ENCODE assay signal across 9 cellular contexts in the genomic region with DNA sequence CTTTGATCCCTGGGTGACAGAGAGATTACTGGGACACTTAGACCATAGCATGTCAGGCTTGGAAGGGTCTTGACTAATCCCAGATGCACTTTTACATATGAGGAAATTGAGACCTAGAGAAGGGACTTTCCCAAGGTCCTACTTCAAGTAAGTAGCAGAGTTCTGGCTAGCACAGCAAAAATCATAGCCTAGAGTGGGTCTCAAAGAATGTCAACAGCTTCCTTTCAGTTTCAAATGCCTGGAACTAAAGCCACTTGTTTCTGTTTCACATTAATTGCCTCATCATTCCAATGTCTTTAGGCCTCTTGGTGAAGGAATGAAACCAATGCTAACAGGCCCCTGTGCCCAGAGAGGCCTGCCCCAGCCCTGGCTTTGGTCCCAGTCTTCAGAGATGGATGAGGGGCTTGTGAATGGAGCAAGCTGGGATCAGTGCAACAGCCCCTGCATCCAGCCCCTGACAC. TPM values are rescaled to one million over a fixed set of nuclear protein-coding genes. Genes with fewer than 3 reads are reported as not detected.
DNase-seq lines count a peak whose midpoint lies in the region; ATAC-seq, FAIRE-seq and TF ChIP-seq lines count a peak whose summit lies in the region.
"Had no signal": no experiment of that assay in that cellular context is flagged by ENCODE, and none has a peak within 500 bp of the region (broad histone marks: within the 10 kb centered on the region; RNA-seq: fewer than 3 reads in every experiment).

No MANE protein-coding gene starts in this region.

- peaks cover 10 to 22% of the 10 kb centered on the region in 2 donors for H3K4me1 ChIP-seq in naive thymus-derived CD4-positive, alpha-beta T cell (ENCODE audit: control insufficient read depth in 2 of 2, insufficient read depth in 2 of 2, low read length in 2 of 2)
- H3K4me1 ChIP-seq in neural progenitor cell, result peaks cover 15% of the 10 kb centered on the region

- peak overlapping the region in 4 of 10 donors; percentile 14 to 65 (median 30) for H3K4me3 Mint-ChIP-seq in naive thymus-derived CD4-positive, alpha-beta T cell
- H3K4me3 Mint-ChIP-seq in neural progenitor cell, result no peak overlapping the region

- H3F3A ChIP-seq in neural progenitor cell (ENCODE audit: low read depth), result no peaks in the 10 kb centered on the region

- no peak overlapping the region for H2AFZ ChIP-seq in neural progenitor cell (replicated peaks)

- no peaks in the 10 kb centered on the region for H3K27me3 ChIP-seq in naive thymus-derived CD4-positive, alpha-beta T cell (ENCODE audit: control insufficient read depth in 2 of 2, insufficient read depth in 2 of 2, low read length in 2 of 2)
- no peaks in the 10 kb centered on the region for H3K27me3 ChIP-seq in neural progenitor cell

- no peak overlapping the region for H3K27ac ChIP-seq in naive thymus-derived CD4-positive, alpha-beta T cell (ENCODE audit: low read depth, low read length)
- no peak overlapping the region for H3K27ac ChIP-seq in neural progenitor cell

- H3K36me3 Mint-ChIP-seq in naive thymus-derived CD4-positive, alpha-beta T cell, result peaks cover 0 to 9% (median 4%) of the 10 kb centered on the region in 5 donors
- H3K36me3 Mint-ChIP-seq in neural progenitor cell, result no peaks in the 10 kb centered on the region

- no peak for TF ChIP-seq CTCF in neural progenitor cell (IDR thresholded peaks at IDR 0.05)
- TF ChIP-seq CTCF in D721Med (IDR thresholded peaks at IDR 0.05; ENCODE audit: insufficient read depth, missing control alignments), result no peak

- peaks cover 17 to 47% (median 30%) of the 10 kb centered on the region in 7 donors for H3K4me1 Mint-ChIP-seq in naive thymus-derived CD4-positive, alpha-beta T cell
- no peaks in the 10 kb centered on the region for H3K4me1 Mint-ChIP-seq in neural progenitor cell

- FAIRE-seq in D721Med (lab: Jason Lieb, UNC), result no peak

- CTCF ChIA-PET in naive thymus-derived CD4-positive, alpha-beta T cell (lab: Charles Lee), result interaction anchor here (0.6 kb wide), 1 partner anchor 198 kb away, joined by 3 read pairs; no protein-coding TSS in a partner anchor

- H3K36me3 ChIP-seq in naive thymus-derived CD4-positive, alpha-beta T cell (ENCODE audit: control insufficient read depth in 2 of 3, insufficient read depth in 3 of 3, low read length in 3 of 3), result no peaks in the 10 kb centered on the region
- no peaks in the 10 kb centered on the region for H3K36me3 ChIP-seq in neural progenitor cell

- peak; percentile 46 for ATAC-seq in HG03342 (IDR thresholded peaks at IDR 0.05; ENCODE audit: unreplicated experiment)
- peak; percentile 32 for ATAC-seq in naive thymus-derived CD4-positive, alpha-beta T cell
- ATAC-seq in GM19395 (IDR thresholded peaks at IDR 0.05; ENCODE audit: unreplicated experiment), result no peak

- H3K4me2 ChIP-seq in neural progenitor cell, result no peak overlapping the region

- no peak overlapping the region for H3K4me3 ChIP-seq in naive thymus-derived CD4-positive, alpha-beta T cell (ENCODE audit: low read length)
- no peak overlapping the region for H3K4me3 ChIP-seq in neural progenitor cell

- no peaks in the 10 kb centered on the region for H3K9me3 ChIP-seq in naive thymus-derived CD4-positive, alpha-beta T cell (ENCODE audit: control insufficient read depth in 2 of 3, low read length in 3 of 3)
- no peaks in the 10 kb centered on the region for H3K9me3 ChIP-seq in neural progenitor cell (ENCODE audit: low read depth)

- DNase-seq in Daoy (ENCODE audit: low read depth) (peak; percentile 44), astrocyte of the hippocampus (ENCODE audit: low read depth, low spot score) (peak; percentile 79), neural progenitor cell (ENCODE audit: low spot score) (no peak), A172 (ENCODE audit: low spot score) (no peak), D721Med (ENCODE audit: insufficient read length, low spot score) (no peak)
- no peak for DNase-seq in naive thymus-derived CD4-positive, alpha-beta T cell
- DNase-seq: NCI-H2081 treated with DMSO at 0.1 percent for 48 hours had no signal

- peak overlapping the region in 7 of 9 donors; percentile 11 to 77 (median 65) for H3K27ac Mint-ChIP-seq in naive thymus-derived CD4-positive, alpha-beta T cell
- H3K27ac Mint-ChIP-seq in neural progenitor cell, result no peak overlapping the region

- POLR2A ChIA-PET in naive thymus-derived CD4-positive, alpha-beta T cell (lab: Charles Lee), result no interaction called here

- H4K20me1 ChIP-seq in neural progenitor cell (ENCODE audit: low read depth), result no peaks in the 10 kb centered on the region

- H3K9me3 Mint-ChIP-seq in naive thymus-derived CD4-positive, alpha-beta T cell, result peaks cover 0 to 10% (median 1%) of the 10 kb centered on the region in 11 donors
- no peaks in the 10 kb centered on the region for H3K9me3 Mint-ChIP-seq in neural progenitor cell

- intact Hi-C loops in naive thymus-derived CD4-positive, alpha-beta T cell (cut with micrococcal nuclease), result loop anchor here in 1 of 2 donors (1.0 to 2.0 kb wide), 3 partner anchors 27 to 68 kb away; a partner anchor contains a TSS

- H3K79me2 ChIP-seq in neural progenitor cell (ENCODE audit: low read depth), result no peaks in the 10 kb centered on the region

- no peak overlapping the region for H3K9ac ChIP-seq in neural progenitor cell

- peaks cover 0 to 19% (median 3%) of the 10 kb centered on the region in 5 donors for H3K27me3 Mint-ChIP-seq in naive thymus-derived CD4-positive, alpha-beta T cell
- peaks cover 15% of the 10 kb centered on the region for H3K27me3 Mint-ChIP-seq in neural progenitor cell (ENCODE audit: insufficient read depth, low read depth)

RNA-seq across cellular contexts. Expression of a gene that starts 26.6 kb away (rescaled TPM):
- total RNA-seq in Daoy (2014; rRNA removed; shearing (Covaris generic)), result 17.8 and 37.4 TPM in 2 replicates
- total RNA-seq in naive thymus-derived CD4-positive, alpha-beta T cell, result 10 to 100 TPM in 3 of 5 experiments, under 1 TPM in 2; 0.57 to 83.4 (median 12.5) TPM
- polyA plus RNA-seq in naive thymus-derived CD4-positive, alpha-beta T cell, result not detected
- 7.2 and 7.8 TPM in 2 replicates for total RNA-seq in neural progenitor cell (ENCODE audit: low replicate concordance)
- 0.86 and 1.0 TPM in 2 replicates for total RNA-seq in A172 (2014; rRNA removed; shearing (Covaris generic))

Comparison
In these comparisons a context has a peak if more than half of its experiments do, and no peak if none do; other contexts are left out.
1. DNase-seq: peak in Daoy (single experiment) and astrocyte of the hippocampus (single experiment); none in naive thymus-derived CD4-positive, alpha-beta T cell (0 of 9), neural progenitor cell (single experiment), A172 (single experiment) and D721Med (single experiment).